10 cellular contexts compared by ENCODE assay signal in the genomic region with DNA sequence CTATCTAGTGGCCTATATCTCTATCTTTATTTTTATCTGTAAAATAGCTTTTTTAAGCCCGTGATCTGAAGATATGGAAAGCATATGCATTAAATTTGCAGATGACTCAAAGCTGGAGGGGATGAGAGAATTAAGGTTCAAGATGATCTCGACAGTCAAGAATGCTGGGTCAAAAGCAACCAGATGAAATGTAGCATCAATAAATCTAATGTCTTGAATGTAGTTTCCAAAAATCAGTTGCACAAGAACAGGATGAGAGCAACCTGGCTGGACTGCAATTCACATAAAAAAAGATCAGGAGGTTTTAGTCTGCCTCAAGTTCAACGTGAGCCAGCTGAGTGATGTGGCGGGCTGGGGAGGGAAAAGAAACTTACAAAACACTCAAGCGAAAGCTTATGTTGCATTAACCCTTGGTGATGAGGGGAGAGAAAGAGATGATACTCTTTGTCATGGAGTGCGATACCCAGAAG.
DNase-seq lines count a peak whose midpoint lies in the region; ATAC-seq, FAIRE-seq and TF ChIP-seq lines count a peak whose summit lies in the region.
"Had no signal": no experiment of that assay in that cellular context is flagged by ENCODE, and none has a peak within 500 bp of the region (broad histone marks: within the 10 kb centered on the region; RNA-seq: fewer than 3 reads in every experiment).

No MANE protein-coding gene starts in this region.

- no peak overlapping the region for H3K4me3 ChIP-seq in vagina
- no peak overlapping the region for H3K4me3 ChIP-seq in HepG2 (replicated peaks in 1 of 3; ENCODE audit: insufficient read depth in 1 of 3, low read depth in 2 of 3, low read length in 3 of 3)

- no peak for TF ChIP-seq CTCF in vagina (IDR thresholded peaks at IDR 0.05)
- no peak for TF ChIP-seq CTCF in HepG2 (CRISPR knock-in tag; IDR thresholded peaks at IDR 0.05)

- H3K9me3 ChIP-seq in vagina (no peaks in the 10 kb centered on the region), HepG2 (ENCODE audit: low read length) (no peaks in the 10 kb centered on the region)

- H4K20me1 ChIP-seq in HepG2 (ENCODE audit: insufficient read depth, low read length): no peaks in the 10 kb centered on the region

- FAIRE-seq in HepG2 (lab: Jason Lieb, UNC): no peak

- peak; percentile 33 for DNase-seq in dedifferentiated amniotic fluid mesenchymal stem cell (ENCODE audit: extremely low spot score)
- DNase-seq in vagina (ENCODE audit: extremely low spot score in 2 of 2): no peak
- DNase-seq in anterior cingulate cortex (lab: John Stamatoyannopoulos, UW): no peak
- no peak for DNase-seq in HepG2 (ENCODE audit: low spot score)
- DNase-seq: activated CD8-positive, alpha-beta memory T cell treated with anti-CD3 and anti-CD28 coated beads for 24 hours; NCI-H446 had no signal

- H3K27me3 ChIP-seq in vagina (no peaks in the 10 kb centered on the region), HepG2 (ENCODE audit: control insufficient read depth in 1 of 2, insufficient read depth in 2 of 2, low read length in 2 of 2) (peaks cover 0 to 8% of the 10 kb centered on the region in 2 experiments; a peak in 4 of 5 replicates)

- no peak for TF ChIP-seq RAD21 in HepG2 (CRISPR knock-in tag; IDR thresholded peaks at IDR 0.05)

- CTCF ChIA-PET in HepG2 (lab: Yijun Ruan, JAX; ENCODE audit: low intra/inter-chr PET ratio, low total read pairs): no interaction called here

- TF ChIP-seq POLR2A in vagina (IDR thresholded peaks at IDR 0.05) (no peak), HepG2 (IDR thresholded peaks at IDR 0.05; ENCODE audit: insufficient read depth in 1 of 2, low read depth in 2 of 2, low read length in 2 of 2) (no peak)

- intact Hi-C loops in vagina (cut with DNase I): no loop called here
- intact Hi-C loops in HepG2 (cut with micrococcal nuclease; ENCODE audit: unreplicated experiment): no loop called here

- no peaks in the 10 kb centered on the region for H3K79me2 ChIP-seq in HepG2 (ENCODE audit: insufficient read depth, low read length)

- 50% methylated on average over 6 of the region's 6 CpGs for WGBS in HepG2 (ENCODE audit: low lambda C conversion rate)

- H3K4me1 ChIP-seq in vagina (peaks cover 61% of the 10 kb centered on the region), HepG2 (ENCODE audit: insufficient read depth, low read length) (no peaks in the 10 kb centered on the region)

- TF ChIP-seq EP300 in HepG2 (IDR thresholded peaks at IDR 0.05; ENCODE audit: low read depth in 2 of 2, low read length in 2 of 2) (no peak), HepG2 (CRISPR knock-in tag; IDR thresholded peaks at IDR 0.05; ENCODE audit: borderline replicate concordance) (no peak)

- no TSS peak for BruUV-seq in HepG2 (replicated peaks; lab: Mats Ljungman, UMichigan)

- ATAC-seq in GM21360 (IDR thresholded peaks at IDR 0.05; ENCODE audit: unreplicated experiment) (peak; percentile 16), HG03442 (IDR thresholded peaks at IDR 0.05; ENCODE audit: unreplicated experiment) (peak; percentile 20), GM21381 (IDR thresholded peaks at IDR 0.05; ENCODE audit: unreplicated experiment) (no peak), HG02571 (IDR thresholded peaks at IDR 0.05; ENCODE audit: unreplicated experiment) (no peak), HepG2 (no peak)

- H2AFZ ChIP-seq in HepG2 (ENCODE audit: low read length): no peak overlapping the region

- POLR2A ChIA-PET in HepG2 (lab: Yijun Ruan, JAX): no interaction called here

- H3K36me3 ChIP-seq in vagina (no peaks in the 10 kb centered on the region), HepG2 (replicated peaks in 1 of 2; ENCODE audit: control insufficient read depth in 1 of 2, insufficient read depth in 2 of 2, low read length in 2 of 2) (no peaks in the 10 kb centered on the region)

- in situ Hi-C loops in HepG2 (cut with HindIII; ENCODE audit: extremely low pct_ligation_motif_present, low pct_unique_long_range_greater_than_20kb): no loop called here

- H3K9ac ChIP-seq in HepG2 (ENCODE audit: insufficient read depth, low read depth, low read length): no peak overlapping the region

- no peak overlapping the region for H3K4me2 ChIP-seq in HepG2 (ENCODE audit: low read depth, low read length)

- H3K27ac ChIP-seq in vagina: peak overlapping the region; percentile 63
- no peak overlapping the region for H3K27ac ChIP-seq in HepG2 (ENCODE audit: extremely low read length, insufficient read depth, low read length)

TF ChIP-seq in HepG2, 621 proteins besides CTCF, POLR2A, EP300 and RAD21:
- TF ChIP-seq ZNF354B (CRISPR knock-in tag; IDR thresholded peaks at IDR 0.05) (no peak), ZNF550 (CRISPR knock-in tag; IDR thresholded peaks at IDR 0.05; ENCODE audit: borderline replicate concordance) (no peak), MEIS2 (CRISPR knock-in tag; IDR thresholded peaks at IDR 0.05) (no peak), MBNL3 (CRISPR knock-in tag; conservative IDR thresholded peaks at IDR 0.05) (no peak), ZNF672 (CRISPR knock-in tag; IDR thresholded peaks at IDR 0.05) (no peak), MED8 (CRISPR knock-in tag; IDR thresholded peaks at IDR 0.05; ENCODE audit: insufficient replicate concordance) (no peak), ZFP36 (IDR thresholded peaks at IDR 0.05; ENCODE audit: borderline replicate concordance, low read depth, low read length, partially characterized antibody) (no peak), KDM6A (CRISPR knock-in tag; IDR thresholded peaks at IDR 0.05; ENCODE audit: low read depth) (no peak), ZEB1 (IDR thresholded peaks at IDR 0.05; ENCODE audit: insufficient replicate concordance, low read depth) (no peak), ZNF605 (CRISPR knock-in tag; IDR thresholded peaks at IDR 0.05) (no peak), ZNF883 (CRISPR knock-in tag; IDR thresholded peaks at IDR 0.05; ENCODE audit: not compliant biosample characterization) (no peak), ZNF350 (CRISPR knock-in tag; IDR thresholded peaks at IDR 0.05; ENCODE audit: borderline replicate concordance, low read depth) (no peak), ZNF382 (CRISPR knock-in tag; IDR thresholded peaks at IDR 0.05; ENCODE audit: borderline replicate concordance) (no peak), ZNF720 (CRISPR knock-in tag; IDR thresholded peaks at IDR 0.05) (no peak)
- TF ChIP-seq, protein P1, sequence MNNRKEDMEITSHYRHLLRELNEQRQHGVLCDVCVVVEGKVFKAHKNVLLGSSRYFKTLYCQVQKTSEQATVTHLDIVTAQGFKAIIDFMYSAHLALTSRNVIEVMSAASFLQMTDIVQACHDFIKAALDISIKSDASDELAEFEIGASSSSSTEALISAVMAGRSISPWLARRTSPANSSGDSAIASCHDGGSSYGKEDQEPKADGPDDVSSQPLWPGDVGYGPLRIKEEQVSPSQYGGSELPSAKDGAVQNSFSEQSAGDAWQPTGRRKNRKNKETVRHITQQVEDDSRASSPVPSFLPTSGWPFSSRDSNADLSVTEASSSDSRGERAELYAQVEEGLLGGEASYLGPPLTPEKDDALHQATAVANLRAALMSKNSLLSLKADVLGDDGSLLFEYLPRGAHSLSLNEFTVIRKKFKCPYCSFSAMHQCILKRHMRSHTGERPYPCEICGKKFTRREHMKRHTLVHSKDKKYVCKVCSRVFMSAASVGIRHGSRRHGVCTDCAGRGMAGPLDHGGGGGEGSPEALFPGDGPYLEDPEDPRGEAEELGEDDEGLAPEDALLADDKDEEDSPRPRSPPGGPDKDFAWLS (CRISPR knock-in tag; IDR thresholded peaks at IDR 0.05; ENCODE audit: borderline replicate concordance): no peak
- TF ChIP-seq, protein P2, sequence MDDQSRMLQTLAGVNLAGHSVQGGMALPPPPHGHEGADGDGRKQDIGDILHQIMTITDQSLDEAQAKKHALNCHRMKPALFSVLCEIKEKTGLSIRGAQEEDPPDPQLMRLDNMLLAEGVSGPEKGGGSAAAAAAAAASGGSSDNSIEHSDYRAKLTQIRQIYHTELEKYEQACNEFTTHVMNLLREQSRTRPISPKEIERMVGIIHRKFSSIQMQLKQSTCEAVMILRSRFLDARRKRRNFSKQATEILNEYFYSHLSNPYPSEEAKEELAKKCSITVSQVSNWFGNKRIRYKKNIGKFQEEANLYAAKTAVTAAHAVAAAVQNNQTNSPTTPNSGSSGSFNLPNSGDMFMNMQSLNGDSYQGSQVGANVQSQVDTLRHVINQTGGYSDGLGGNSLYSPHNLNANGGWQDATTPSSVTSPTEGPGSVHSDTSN (CRISPR knock-in tag; IDR thresholded peaks at IDR 0.05; ENCODE audit: borderline replicate concordance): no peak
- TF ChIP-seq, protein P3, sequence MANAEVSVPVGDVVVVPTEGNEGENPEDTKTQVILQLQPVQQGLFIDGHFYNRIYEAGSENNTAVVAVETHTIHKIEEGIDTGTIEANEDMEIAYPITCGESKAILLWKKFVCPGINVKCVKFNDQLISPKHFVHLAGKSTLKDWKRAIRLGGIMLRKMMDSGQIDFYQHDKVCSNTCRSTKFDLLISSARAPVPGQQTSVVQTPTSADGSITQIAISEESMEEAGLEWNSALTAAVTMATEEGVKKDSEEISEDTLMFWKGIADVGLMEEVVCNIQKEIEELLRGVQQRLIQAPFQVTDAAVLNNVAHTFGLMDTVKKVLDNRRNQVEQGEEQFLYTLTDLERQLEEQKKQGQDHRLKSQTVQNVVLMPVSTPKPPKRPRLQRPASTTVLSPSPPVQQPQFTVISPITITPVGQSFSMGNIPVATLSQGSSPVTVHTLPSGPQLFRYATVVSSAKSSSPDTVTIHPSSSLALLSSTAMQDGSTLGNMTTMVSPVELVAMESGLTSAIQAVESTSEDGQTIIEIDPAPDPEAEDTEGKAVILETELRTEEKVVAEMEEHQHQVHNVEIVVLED (CRISPR knock-in tag; IDR thresholded peaks at IDR 0.05; ENCODE audit: borderline replicate concordance): no peak

Comparison
In these comparisons a context has a peak if more than half of its experiments do, and no peak if none do; other contexts are left out.
1. ATAC-seq: peak in GM21360 (single experiment) and HG03442 (single experiment); none in GM21381 (single experiment), HG02571 (single experiment) and HepG2 (single experiment).